Comparison of ENCODE assay signal across 19 cellular contexts in the genomic region with DNA sequence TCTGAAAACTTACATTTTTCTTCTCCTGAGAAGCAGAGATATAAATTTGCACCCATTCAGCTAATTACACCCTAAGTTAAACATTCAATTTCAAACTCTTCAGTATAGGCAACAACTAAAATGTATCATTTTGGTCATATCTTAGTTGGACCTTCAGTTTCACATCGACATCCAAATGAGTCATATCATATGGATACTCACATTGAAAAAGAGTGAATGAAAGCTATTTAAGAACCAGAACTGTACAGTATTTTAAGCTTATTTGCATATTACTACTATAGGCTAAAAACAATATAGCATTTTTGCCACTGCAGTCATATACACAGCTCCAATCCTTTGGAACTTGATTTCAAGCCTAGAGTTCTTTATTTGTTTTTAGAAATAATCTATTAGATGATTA.
"Had no signal": no experiment of that assay in that cellular context is flagged by ENCODE, and none has a peak within 500 bp of the region (broad histone marks: within the 10 kb centered on the region; RNA-seq: fewer than 3 reads in every experiment).

No MANE protein-coding gene starts in this region.

- H3K9me3 ChIP-seq: gastroesophageal sphincter, prostate gland, right atrium auricular region, tibial artery had no signal

- ATAC-seq: gastroesophageal sphincter; naive thymus-derived CD4-positive, alpha-beta T cell had no signal

- H3K9me3 Mint-ChIP-seq: stimulated activated naive CD8-positive, alpha-beta T cell treated with anti-CD3 and anti-CD28 coated beads, Interleukin-15, Interleukin-2, amounts not matched to agents 100 ng/mL and 50 ng/mL, for 24 hours had no signal

- H3K27ac ChIP-seq: cardiac muscle cell, epithelial cell of prostate, gastroesophageal sphincter, left ventricle myocardium inferior, prostate gland, right atrium auricular region, spleen, tibial artery had no signal

- H3K4me3 ChIP-seq: cardiac muscle cell, gastroesophageal sphincter, left ventricle myocardium inferior, prostate gland, right atrium auricular region, spleen, tibial artery had no signal

- H3K4me1 ChIP-seq: prostate gland had no signal

- H3K27ac Mint-ChIP-seq: activated CD4-positive, alpha-beta T cell treated with anti-CD3 and anti-CD28 coated beads, Interleukin-2, amount 10 ng/mL, durations not matched to agents 7 days and 5 days; activated naive CD8-positive, alpha-beta T cell treated with anti-CD3 and anti-CD28 coated beads, Interleukin-2, amount 10 ng/mL, durations not matched to agents 7 days and 5 days; activated T-helper 1 cell treated with anti-CD3 and anti-CD28 coated beads, Interleukin-12 subunit alpha, Interleukin-12 subunit beta, Interleukin-2, Interleukin-4 antibody, amounts not matched to agents 30 ng/mL and 10 ng/mL and 1 ng/mL, durations not matched to agents 14 hours and 24 hours and 36 hours; endodermal cell had no signal

- DNase-seq: activated CD4-positive, alpha-beta T cell treated with anti-CD3 and anti-CD28 coated beads, Interleukin-2, amount 10 ng/mL, durations not matched to agents 7 days and 5 days; activated naive CD8-positive, alpha-beta T cell treated with anti-CD3 and anti-CD28 coated beads, Interleukin-2, amount 10 ng/mL, durations not matched to agents 7 days and 5 days; cortex of kidney; endodermal cell; head of caudate nucleus; hypothalamus; left ventricle myocardium inferior; naive thymus-derived CD4-positive, alpha-beta T cell; spleen; stimulated activated CD4-positive, alpha-beta T cell treated with anti-CD3 and anti-CD28 coated beads, Interleukin-4, amount 100 ng/mL, for 1 hour; T-helper 9 cell; tibial artery had no signal

- H3K4me3 Mint-ChIP-seq: activated CD4-positive, alpha-beta T cell treated with anti-CD3 and anti-CD28 coated beads, Interleukin-2, amount 10 ng/mL, durations not matched to agents 7 days and 5 days; activated naive CD8-positive, alpha-beta T cell treated with anti-CD3 and anti-CD28 coated beads, Interleukin-2, amount 10 ng/mL, durations not matched to agents 7 days and 5 days; activated T-helper 1 cell treated with anti-CD3 and anti-CD28 coated beads, Interleukin-12 subunit alpha, Interleukin-12 subunit beta, Interleukin-2, Interleukin-4 antibody, amounts not matched to agents 30 ng/mL and 10 ng/mL and 1 ng/mL, durations not matched to agents 14 hours and 24 hours and 36 hours; endodermal cell; stimulated activated naive CD8-positive, alpha-beta T cell treated with anti-CD3 and anti-CD28 coated beads, Interleukin-15, Interleukin-2, amounts not matched to agents 100 ng/mL and 50 ng/mL, for 24 hours had no signal

- H3K36me3 ChIP-seq: gastroesophageal sphincter, prostate gland, right atrium auricular region, tibial artery had no signal

- H3K27me3 Mint-ChIP-seq: activated CD4-positive, alpha-beta T cell treated with anti-CD3 and anti-CD28 coated beads, Interleukin-2, amount 10 ng/mL, durations not matched to agents 7 days and 5 days; activated naive CD8-positive, alpha-beta T cell treated with anti-CD3 and anti-CD28 coated beads, Interleukin-2, amount 10 ng/mL, durations not matched to agents 7 days and 5 days; naive thymus-derived CD4-positive, alpha-beta T cell; stimulated activated naive CD8-positive, alpha-beta T cell treated with anti-CD3 and anti-CD28 coated beads, Interleukin-15, Interleukin-2, amounts not matched to agents 100 ng/mL and 50 ng/mL, for 24 hours had no signal

- H3K27me3 ChIP-seq: cardiac muscle cell, gastroesophageal sphincter, right atrium auricular region, spleen, tibial artery had no signal
